8 cellular contexts compared by ENCODE assay signal in the genomic region with DNA sequence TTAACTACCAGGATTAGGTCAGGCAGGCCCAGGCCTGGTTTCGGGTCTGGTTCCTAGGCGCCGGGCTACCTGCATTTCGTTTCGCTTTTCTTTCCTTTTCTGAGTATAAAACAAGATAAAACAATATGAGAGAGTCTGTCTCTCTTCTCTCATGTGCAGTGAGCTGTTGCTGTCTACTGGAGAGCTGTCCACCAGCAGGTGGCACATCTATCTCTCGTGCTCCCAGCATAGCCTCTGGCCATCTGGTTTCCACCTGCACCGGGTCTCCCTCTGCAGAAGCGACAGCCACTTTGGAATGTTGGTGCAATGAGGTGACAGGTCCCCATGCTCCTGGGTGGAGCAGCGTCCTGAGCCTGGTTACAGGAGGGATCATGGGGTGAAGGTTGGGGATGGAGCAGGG. TPM values are rescaled to one million over a fixed set of nuclear protein-coding genes. Genes with fewer than 3 reads are reported as not detected.
A peak's percentile ranks its signal among the peaks of the same experiment; 100 is the strongest.
DNase-seq lines count a peak whose midpoint lies in the region; ATAC-seq and TF ChIP-seq lines count a peak whose summit lies in the region.

No MANE protein-coding gene starts in this region.

- peaks cover 5 to 25% of the 10 kb centered on the region in 2 donors for H3K27me3 Mint-ChIP-seq in stimulated activated naive B cell treated with anti-CD40 and anti-IgM and Interleukin-4, amounts not matched to agents 10 μg/mL and 1 μg/mL and 100 μg/mL, for 72 hours

- peak overlapping the region in 1 of 2 donors; percentile 63 for H3K4me3 Mint-ChIP-seq in stimulated activated naive B cell treated with anti-CD40 and anti-IgM and Interleukin-4, amounts not matched to agents 10 μg/mL and 1 μg/mL and 100 μg/mL, for 72 hours

- H3K9me3 Mint-ChIP-seq in stimulated activated naive B cell treated with anti-CD40 and anti-IgM and Interleukin-4, amounts not matched to agents 10 μg/mL and 1 μg/mL and 100 μg/mL, for 72 hours: no peaks in the 10 kb centered on the region

- DNase-seq in DMS53 treated with DMSO at 0.1 percent for 48 hours (lab: John Stamatoyannopoulos, UW; ENCODE audit: unreplicated experiment): peak; percentile 73
- DNase-seq in HuH-7 (ENCODE audit: low spot score): peak; percentile 94
- DNase-seq in SJCRH30: peak; percentile 38 to 54
- DNase-seq in breast epithelium (ENCODE audit: low spot score in 2 of 2): no peak
- DNase-seq in kidney glomerular epithelial cell (lab: John Stamatoyannopoulos, UW): peak; percentile 33
- no peak for DNase-seq in stimulated activated naive B cell treated with anti-CD40 and anti-IgM and Interleukin-4, amounts not matched to agents 10 μg/mL and 1 μg/mL and 100 μg/mL, for 72 hours
- no peak for DNase-seq in T1000 (lab: John Stamatoyannopoulos, UW)

- H3K9me3 ChIP-seq in SJCRH30 (replicated peaks) (no peaks in the 10 kb centered on the region), breast epithelium (no peaks in the 10 kb centered on the region)

- ATAC-seq in stimulated activated naive B cell treated with anti-CD40 and anti-IgM and Interleukin-4, amounts not matched to agents 10 μg/mL and 1 μg/mL and 100 μg/mL, for 72 hours (replicated peaks): peak; percentile 76 to 81
- ATAC-seq in GM21825 (IDR thresholded peaks at IDR 0.05; ENCODE audit: unreplicated experiment): no peak

- peaks cover 10 to 12% of the 10 kb centered on the region in 2 donors for H3K4me1 Mint-ChIP-seq in stimulated activated naive B cell treated with anti-CD40 and anti-IgM and Interleukin-4, amounts not matched to agents 10 μg/mL and 1 μg/mL and 100 μg/mL, for 72 hours

- no peak for TF ChIP-seq POLR2A in breast epithelium (IDR thresholded peaks at IDR 0.05)

- H3K27me3 ChIP-seq in SJCRH30: no peaks in the 10 kb centered on the region
- H3K27me3 ChIP-seq in breast epithelium: no peaks in the 10 kb centered on the region

- no peaks in the 10 kb centered on the region for H3K4me1 ChIP-seq in SJCRH30
- no peaks in the 10 kb centered on the region for H3K4me1 ChIP-seq in breast epithelium

- H3K27ac Mint-ChIP-seq in stimulated activated naive B cell treated with anti-CD40 and anti-IgM and Interleukin-4, amounts not matched to agents 10 μg/mL and 1 μg/mL and 100 μg/mL, for 72 hours: no peak overlapping the region

- H3K36me3 ChIP-seq in SJCRH30: no peaks in the 10 kb centered on the region
- no peaks in the 10 kb centered on the region for H3K36me3 ChIP-seq in breast epithelium

- TF ChIP-seq CTCF in breast epithelium (IDR thresholded peaks at IDR 0.05): peak; percentile 18 to 58 (median 42)

- intact Hi-C loops in breast epithelium (cut with DNase I; ENCODE audit: low total_unique reads): no loop called here

- H3K27ac ChIP-seq in SJCRH30 (no peak overlapping the region), breast epithelium (peak overlapping the region in 1 of 2 donors; percentile 32)

- H3K36me3 Mint-ChIP-seq in stimulated activated naive B cell treated with anti-CD40 and anti-IgM and Interleukin-4, amounts not matched to agents 10 μg/mL and 1 μg/mL and 100 μg/mL, for 72 hours: no peaks in the 10 kb centered on the region

- no peak overlapping the region for H3K4me3 ChIP-seq in SJCRH30
- H3K4me3 ChIP-seq in breast epithelium: no peak overlapping the region

RNA-seq across cellular contexts. Expression of gene RIBC2, which starts 27.7 kb away (rescaled TPM):
- total RNA-seq in SJCRH30 (2014; rRNA removed; shearing (Covaris generic)): not detected in 2 replicates
- total RNA-seq in breast epithelium: 1 to 10 TPM in 2 of 3 donors, under 1 TPM in 1; 0.48 to 2.0 (median 1.3) TPM

RNA-seq across cellular contexts. Expression of gene SMC1B, which starts 27.8 kb away (rescaled TPM):
- total RNA-seq in SJCRH30 (2014; rRNA removed; shearing (Covaris generic)): not detected in 2 replicates
- not detected for total RNA-seq in breast epithelium

Comparison
In these comparisons a context has a peak if more than half of its experiments do, and no peak if none do; other contexts are left out.
1. DNase-seq: peak in DMS53 treated with DMSO at 0.1 percent for 48 hours (single experiment), HuH-7 (single experiment), SJCRH30 (2 of 2) and kidney glomerular epithelial cell (single experiment); none in breast epithelium (0 of 2), stimulated activated naive B cell treated with anti-CD40 and anti-IgM and Interleukin-4, amounts not matched to agents 10 μg/mL and 1 μg/mL and 100 μg/mL, for 72 hours (single experiment) and T1000 (single experiment).